Comparison of ENCODE assay signal across 1 cellular context in the genomic region with DNA sequence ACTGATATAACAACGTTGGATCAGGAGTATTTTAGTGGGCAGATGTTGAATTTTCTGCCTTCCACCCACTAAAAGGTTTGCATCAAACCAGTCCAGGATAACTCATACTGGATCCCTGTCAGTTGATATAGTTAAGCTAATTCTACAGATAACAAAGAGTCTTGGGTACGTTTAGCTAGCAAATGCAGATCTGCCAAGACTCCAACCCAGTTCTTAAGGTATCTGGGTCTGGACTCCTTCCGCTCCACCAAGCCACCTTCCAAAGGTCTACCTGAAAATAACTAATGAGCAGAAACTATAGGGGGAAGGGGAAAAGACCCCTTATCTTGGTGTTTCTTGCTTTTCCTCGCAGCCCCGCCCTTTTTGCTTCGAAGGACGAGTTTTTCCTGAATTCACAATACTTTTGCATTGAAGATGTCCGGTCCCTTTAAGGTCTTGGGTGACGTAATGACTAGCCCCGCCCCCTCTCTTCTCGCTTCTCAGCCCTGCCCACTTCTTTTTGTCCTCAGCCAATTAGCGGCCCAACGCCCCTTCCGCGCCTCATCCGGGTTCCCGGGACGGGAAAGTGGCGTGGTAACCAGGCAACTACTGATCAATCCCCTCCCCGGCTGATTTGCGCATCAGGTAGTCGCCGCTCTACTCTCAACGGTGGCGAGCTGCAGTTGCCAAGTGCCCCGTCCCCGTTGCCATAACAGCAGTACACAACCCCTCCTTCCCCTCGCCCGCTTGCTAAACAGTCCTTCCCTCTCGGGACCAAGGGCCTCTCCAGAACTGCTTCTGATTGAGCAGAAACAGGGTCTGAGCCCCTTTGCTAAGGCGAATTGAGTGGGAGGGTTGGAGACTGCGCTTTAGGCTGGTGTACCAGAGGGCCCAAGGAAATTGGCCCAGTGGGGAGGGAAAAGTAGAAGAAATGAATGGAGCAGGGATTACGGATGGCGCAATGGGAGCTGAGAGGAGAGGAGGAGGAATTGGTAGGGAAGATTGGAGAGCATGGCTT.
A peak's percentile ranks its signal among the peaks of the same experiment; 100 is the strongest.
TF ChIP-seq lines count a peak whose summit lies in the region.

Gene LRRC23 (plus strand): TSS at position 543 of the 997 bp plus-strand sequence. CDS start 812 bp downstream, outside the sequence.

TF ChIP-seq in HepG2, 621 proteins besides CTCF, POLR2A, EP300 and RAD21 (continued from another document and continues in another):
- TF ChIP-seq UBTF (CRISPR knock-in tag; IDR thresholded peaks at IDR 0.05) (peak; percentile 26; the same call in 1 of the 2 replicates), RBM39 (IDR thresholded peaks at IDR 0.05; ENCODE audit: low read depth, low read length, poor library complexity, severe bottlenecking) (no peak), JARID2 (CRISPR knock-in tag; IDR thresholded peaks at IDR 0.05; ENCODE audit: insufficient replicate concordance) (no peak), ZFX (CRISPR knock-in tag; IDR thresholded peaks at IDR 0.05; ENCODE audit: low read depth) (peak; percentile 23; the same call in 1 of the 2 replicates), GATAD1 (CRISPR knock-in tag; IDR thresholded peaks at IDR 0.05) (0 out of 2 replicates have a peak, but pooled peaks have one; percentile 16), ZNF432 (CRISPR knock-in tag; IDR thresholded peaks at IDR 0.05; ENCODE audit: borderline replicate concordance) (no peak), ZC3H4 (CRISPR knock-in tag; IDR thresholded peaks at IDR 0.05; ENCODE audit: borderline replicate concordance) (no peak), SALL2 (CRISPR knock-in tag; IDR thresholded peaks at IDR 0.05) (no peak), HDAC1 (CRISPR knock-in tag; IDR thresholded peaks at IDR 0.05) (0 out of 2 replicates have a peak, but pooled peaks have one; percentile 43), MXD4 (CRISPR knock-in tag; IDR thresholded peaks at IDR 0.05) (no peak), HOMEZ (CRISPR knock-in tag; IDR thresholded peaks at IDR 0.05; ENCODE audit: low read depth) (0 out of 2 replicates have a peak, but pooled peaks have one; percentile 26), ZNF761 (CRISPR knock-in tag; conservative IDR thresholded peaks at IDR 0.05) (no peak)
- TF ChIP-seq, protein P1, sequence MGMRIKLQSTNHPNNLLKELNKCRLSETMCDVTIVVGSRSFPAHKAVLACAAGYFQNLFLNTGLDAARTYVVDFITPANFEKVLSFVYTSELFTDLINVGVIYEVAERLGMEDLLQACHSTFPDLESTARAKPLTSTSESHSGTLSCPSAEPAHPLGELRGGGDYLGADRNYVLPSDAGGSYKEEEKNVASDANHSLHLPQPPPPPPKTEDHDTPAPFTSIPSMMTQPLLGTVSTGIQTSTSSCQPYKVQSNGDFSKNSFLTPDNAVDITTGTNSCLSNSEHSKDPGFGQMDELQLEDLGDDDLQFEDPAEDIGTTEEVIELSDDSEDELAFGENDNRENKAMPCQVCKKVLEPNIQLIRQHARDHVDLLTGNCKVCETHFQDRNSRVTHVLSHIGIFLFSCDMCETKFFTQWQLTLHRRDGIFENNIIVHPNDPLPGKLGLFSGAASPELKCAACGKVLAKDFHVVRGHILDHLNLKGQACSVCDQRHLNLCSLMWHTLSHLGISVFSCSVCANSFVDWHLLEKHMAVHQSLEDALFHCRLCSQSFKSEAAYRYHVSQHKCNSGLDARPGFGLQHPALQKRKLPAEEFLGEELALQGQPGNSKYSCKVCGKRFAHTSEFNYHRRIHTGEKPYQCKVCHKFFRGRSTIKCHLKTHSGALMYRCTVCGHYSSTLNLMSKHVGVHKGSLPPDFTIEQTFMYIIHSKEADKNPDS (CRISPR knock-in tag; IDR thresholded peaks at IDR 0.05), result no peak
- TF ChIP-seq, protein P2, sequence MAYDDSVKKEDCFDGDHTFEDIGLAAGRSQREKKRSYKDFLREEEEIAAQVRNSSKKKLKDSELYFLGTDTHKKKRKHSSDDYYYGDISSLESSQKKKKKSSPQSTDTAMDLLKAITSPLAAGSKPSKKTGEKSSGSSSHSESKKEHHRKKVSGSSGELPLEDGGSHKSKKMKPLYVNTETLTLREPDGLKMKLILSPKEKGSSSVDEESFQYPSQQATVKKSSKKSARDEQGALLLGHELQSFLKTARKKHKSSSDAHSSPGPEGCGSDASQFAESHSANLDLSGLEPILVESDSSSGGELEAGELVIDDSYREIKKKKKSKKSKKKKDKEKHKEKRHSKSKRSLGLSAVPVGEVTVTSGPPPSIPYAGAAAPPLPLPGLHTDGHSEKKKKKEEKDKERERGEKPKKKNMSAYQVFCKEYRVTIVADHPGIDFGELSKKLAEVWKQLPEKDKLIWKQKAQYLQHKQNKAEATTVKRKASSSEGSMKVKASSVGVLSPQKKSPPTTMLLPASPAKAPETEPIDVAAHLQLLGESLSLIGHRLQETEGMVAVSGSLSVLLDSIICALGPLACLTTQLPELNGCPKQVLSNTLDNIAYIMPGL (CRISPR knock-in tag; IDR thresholded peaks at IDR 0.05; ENCODE audit: borderline replicate concordance in 1 of 2, low read depth in 1 of 2), result 0 out of 4 replicates have a peak, but pooled peaks of 1 of the 2 experiments have one; percentile 55
- TF ChIP-seq, protein P3, sequence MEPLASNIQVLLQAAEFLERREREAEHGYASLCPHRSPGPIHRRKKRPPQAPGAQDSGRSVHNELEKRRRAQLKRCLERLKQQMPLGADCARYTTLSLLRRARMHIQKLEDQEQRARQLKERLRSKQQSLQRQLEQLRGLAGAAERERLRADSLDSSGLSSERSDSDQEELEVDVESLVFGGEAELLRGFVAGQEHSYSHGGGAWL (CRISPR knock-in tag; IDR thresholded peaks at IDR 0.05), result no peak
- TF ChIP-seq, protein P4, sequence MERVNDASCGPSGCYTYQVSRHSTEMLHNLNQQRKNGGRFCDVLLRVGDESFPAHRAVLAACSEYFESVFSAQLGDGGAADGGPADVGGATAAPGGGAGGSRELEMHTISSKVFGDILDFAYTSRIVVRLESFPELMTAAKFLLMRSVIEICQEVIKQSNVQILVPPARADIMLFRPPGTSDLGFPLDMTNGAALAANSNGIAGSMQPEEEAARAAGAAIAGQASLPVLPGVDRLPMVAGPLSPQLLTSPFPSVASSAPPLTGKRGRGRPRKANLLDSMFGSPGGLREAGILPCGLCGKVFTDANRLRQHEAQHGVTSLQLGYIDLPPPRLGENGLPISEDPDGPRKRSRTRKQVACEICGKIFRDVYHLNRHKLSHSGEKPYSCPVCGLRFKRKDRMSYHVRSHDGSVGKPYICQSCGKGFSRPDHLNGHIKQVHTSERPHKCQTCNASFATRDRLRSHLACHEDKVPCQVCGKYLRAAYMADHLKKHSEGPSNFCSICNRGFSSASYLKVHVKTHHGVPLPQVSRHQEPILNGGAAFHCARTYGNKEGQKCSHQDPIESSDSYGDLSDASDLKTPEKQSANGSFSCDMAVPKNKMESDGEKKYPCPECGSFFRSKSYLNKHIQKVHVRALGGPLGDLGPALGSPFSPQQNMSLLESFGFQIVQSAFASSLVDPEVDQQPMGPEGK (CRISPR knock-in tag; IDR thresholded peaks at IDR 0.05), result 0 out of 2 replicates have a peak, but pooled peaks have one; percentile 9
- TF ChIP-seq, protein P5, sequence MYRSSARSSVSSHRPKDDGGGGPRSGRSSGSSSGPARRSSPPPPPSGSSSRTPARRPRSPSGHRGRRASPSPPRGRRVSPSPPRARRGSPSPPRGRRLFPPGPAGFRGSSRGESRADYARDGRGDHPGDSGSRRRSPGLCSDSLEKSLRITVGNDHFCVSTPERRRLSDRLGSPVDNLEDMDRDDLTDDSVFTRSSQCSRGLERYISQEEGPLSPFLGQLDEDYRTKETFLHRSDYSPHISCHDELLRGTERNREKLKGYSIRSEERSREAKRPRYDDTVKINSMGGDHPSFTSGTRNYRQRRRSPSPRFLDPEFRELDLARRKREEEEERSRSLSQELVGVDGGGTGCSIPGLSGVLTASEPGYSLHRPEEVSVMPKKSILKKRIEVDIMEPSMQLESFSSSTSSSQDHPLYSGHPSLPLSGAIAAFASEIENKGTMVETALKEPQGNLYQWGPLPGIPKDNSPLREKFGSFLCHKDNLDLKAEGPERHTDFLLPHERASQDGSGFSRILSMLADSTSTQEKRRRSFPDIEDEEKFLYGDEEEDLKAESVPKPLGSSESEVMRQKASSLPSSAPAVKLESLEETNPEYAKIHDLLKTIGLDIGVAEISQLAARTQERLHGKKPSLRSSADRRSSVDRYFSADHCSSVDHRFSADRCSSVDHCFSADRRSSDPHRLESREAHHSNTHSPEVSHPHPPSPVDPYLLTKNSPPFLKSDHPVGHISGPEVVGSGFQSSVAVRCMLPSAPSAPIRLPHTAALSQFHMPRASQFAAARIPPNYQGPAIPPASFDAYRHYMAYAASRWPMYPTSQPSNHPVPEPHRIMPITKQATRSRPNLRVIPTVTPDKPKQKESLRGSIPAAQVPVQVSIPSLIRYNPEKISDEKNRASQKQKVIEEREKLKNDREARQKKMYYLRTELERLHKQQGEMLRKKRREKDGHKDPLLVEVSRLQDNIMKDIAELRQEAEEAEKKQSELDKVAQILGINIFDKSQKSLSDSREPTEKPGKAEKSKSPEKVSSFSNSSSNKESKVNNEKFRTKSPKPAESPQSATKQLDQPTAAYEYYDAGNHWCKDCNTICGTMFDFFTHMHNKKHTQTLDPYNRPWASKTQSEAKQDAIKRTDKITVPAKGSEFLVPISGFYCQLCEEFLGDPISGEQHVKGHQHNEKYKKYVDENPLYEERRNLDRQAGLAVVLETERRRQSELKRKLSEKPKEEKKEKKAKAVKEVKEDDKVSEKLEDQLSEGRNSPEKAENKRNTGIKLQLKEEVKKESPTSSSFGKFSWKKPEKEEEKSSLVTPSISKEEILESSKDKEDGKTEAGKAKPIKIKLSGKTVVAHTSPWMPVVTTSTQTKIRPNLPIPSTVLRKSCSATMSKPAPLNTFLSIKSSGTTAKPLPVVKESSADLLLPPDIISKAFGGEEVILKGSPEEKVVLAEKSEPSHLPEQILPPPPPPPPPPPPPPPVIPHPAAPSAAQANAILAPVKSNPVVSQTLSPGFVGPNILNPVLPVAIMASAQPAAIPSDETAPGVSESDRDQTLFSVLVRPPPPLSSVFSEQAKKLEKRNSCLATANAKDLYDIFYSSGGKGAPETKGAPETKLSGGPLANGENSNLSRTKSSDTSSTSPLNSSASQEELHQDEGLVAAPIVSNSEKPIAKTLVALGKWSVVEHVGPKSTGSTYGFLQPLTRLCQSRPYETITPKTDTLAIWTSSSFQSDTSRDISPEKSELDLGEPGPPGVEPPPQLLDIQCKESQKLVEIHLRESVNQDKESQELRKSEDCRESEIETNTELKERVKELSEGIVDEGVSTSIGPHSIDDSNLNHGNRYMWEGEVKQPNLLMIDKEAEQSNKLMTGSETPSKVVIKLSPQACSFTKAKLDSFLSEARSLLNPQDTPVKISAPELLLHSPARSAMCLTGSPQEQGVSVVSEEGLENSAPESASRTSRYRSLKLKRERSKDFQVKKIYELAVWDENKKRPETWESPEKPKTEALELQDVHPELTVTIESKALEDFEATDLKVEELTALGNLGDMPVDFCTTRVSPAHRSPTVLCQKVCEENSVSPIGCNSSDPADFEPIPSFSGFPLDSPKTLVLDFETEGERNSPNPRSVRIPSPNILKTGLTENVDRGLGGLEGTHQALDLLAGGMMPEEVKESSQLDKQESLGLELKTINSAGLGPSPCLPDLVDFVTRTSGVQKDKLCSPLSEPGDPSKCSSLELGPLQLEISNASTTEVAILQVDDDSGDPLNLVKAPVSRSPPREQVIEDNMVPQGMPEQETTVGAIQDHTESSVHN (CRISPR knock-in tag; IDR thresholded peaks at IDR 0.05), result no peak
